8 cellular contexts compared by ENCODE assay signal in genomic region chr4:121696641-121697461, GRCh38. TPM values are rescaled to one million over a fixed set of nuclear protein-coding genes. Genes with fewer than 3 reads are reported as not detected.
A peak's percentile ranks its signal among the peaks of the same experiment; 100 is the strongest.
DNase-seq lines count a peak whose midpoint lies in the region; ATAC-seq, FAIRE-seq and TF ChIP-seq lines count a peak whose summit lies in the region.

Gene ANXA5, minus strand, starts transcription at chr4:121696980. Its CDS starts 391 bp downstream, at chr4:121696589.

- H3K9me3 ChIP-seq in stomach smooth muscle (ENCODE audit: control insufficient read depth in 2 of 2, low read length in 2 of 2) = no peaks in the 10 kb centered on the region

- peak; percentile 38 for DNase-seq in DMS114 treated with DMSO at 0.1 percent for 48 hours (lab: John Stamatoyannopoulos, UW; ENCODE audit: unreplicated experiment)
- DNase-seq in HTR-8/SVneo (ENCODE audit: insufficient read length, low spot score) = peak; percentile 80
- peak; percentile 85 for DNase-seq in RPMI8226
- peak; percentile 72 for DNase-seq in activated effector memory CD4-positive, alpha-beta T cell treated with Interleukin-2 at 50 U/mL for 16 hours
- peak; percentile 85 for DNase-seq in fibroblast of the aortic adventitia (ENCODE audit: low read depth)
- DNase-seq in nephron progenitor cell = peak; percentile 88

- peak within 1 kb of the TSS; percentile 98 for H3K27ac Mint-ChIP-seq in nephron progenitor cell

- peaks cover 4% of the 10 kb centered on the region for H3K27me3 Mint-ChIP-seq in nephron progenitor cell (ENCODE audit: low read depth, poor library complexity)

- no peaks in the 10 kb centered on the region for H3K36me3 ChIP-seq in stomach smooth muscle (ENCODE audit: control insufficient read depth in 2 of 2, insufficient read depth in 2 of 2, low read length in 2 of 2)

- H3K36me3 Mint-ChIP-seq in nephron progenitor cell (ENCODE audit: low read depth) = peaks cover 9% of the 10 kb centered on the region

- peak within 1 kb of the TSS; percentile 94 to 96 for H3K9ac ChIP-seq in stomach smooth muscle (ENCODE audit: low read length in 2 of 2)

- peaks cover 36% of the 10 kb centered on the region for H3K4me1 Mint-ChIP-seq in nephron progenitor cell

- H3K4me3 ChIP-seq in fibroblast of the aortic adventitia (ENCODE audit: low read depth, low read length) (peak within 1 kb of the TSS; percentile 93), stomach smooth muscle (ENCODE audit: low read length in 2 of 2) (peak within 1 kb of the TSS; percentile 94 to 98)

- TF ChIP-seq CTCF in fibroblast of the aortic adventitia (IDR thresholded peaks at IDR 0.05; ENCODE audit: insufficient read depth, low read length) (peak; percentile 37), nephron progenitor cell (IDR thresholded peaks at IDR 0.05) (no peak)

- peak; percentile 87 for ATAC-seq in GM21367 (IDR thresholded peaks at IDR 0.05; ENCODE audit: unreplicated experiment)

- peak within 1 kb of the TSS; percentile 98 for H3K4me3 Mint-ChIP-seq in nephron progenitor cell

- H3K27me3 ChIP-seq in stomach smooth muscle (ENCODE audit: control insufficient read depth in 1 of 2, insufficient read depth in 2 of 2, low read length in 2 of 2) = no peaks in the 10 kb centered on the region

- FAIRE-seq in HTR-8/SVneo (lab: Jason Lieb, UNC) = peak; percentile 93

- no peaks in the 10 kb centered on the region for H3K9me3 Mint-ChIP-seq in nephron progenitor cell

- H3K4me1 ChIP-seq in stomach smooth muscle (ENCODE audit: control insufficient read depth, insufficient read depth, low read length) = peaks cover 20% of the 10 kb centered on the region

- peak within 1 kb of the TSS; percentile 84 for H3K27ac ChIP-seq in stomach smooth muscle (ENCODE audit: low read length)

RNA-seq across cellular contexts. Expression of gene ANXA5, which starts in this region (rescaled TPM):
- total RNA-seq in fibroblast of the aortic adventitia (ENCODE audit: low replicate concordance) = 496 and 1,355 TPM in 2 replicates

Comparison
In these comparisons a context has a peak if more than half of its experiments do, and no peak if none do; other contexts are left out.
1. Peak in every context shown above with its lines: DNase-seq, ATAC-seq, H3K4me3 ChIP-seq and H3K27ac ChIP-seq.
2. DNase-seq: peak in every context shown above with its lines; median percentile 88 in nephron progenitor cell; 85 in RPMI8226; 85 in fibroblast of the aortic adventitia; 80 in HTR-8/SVneo; 72 in activated effector memory CD4-positive, alpha-beta T cell treated with Interleukin-2 at 50 U/mL for 16 hours; 38 in DMS114 treated with DMSO at 0.1 percent for 48 hours.